Comparison of ENCODE assay signal across 1 cellular context in the genomic region with DNA sequence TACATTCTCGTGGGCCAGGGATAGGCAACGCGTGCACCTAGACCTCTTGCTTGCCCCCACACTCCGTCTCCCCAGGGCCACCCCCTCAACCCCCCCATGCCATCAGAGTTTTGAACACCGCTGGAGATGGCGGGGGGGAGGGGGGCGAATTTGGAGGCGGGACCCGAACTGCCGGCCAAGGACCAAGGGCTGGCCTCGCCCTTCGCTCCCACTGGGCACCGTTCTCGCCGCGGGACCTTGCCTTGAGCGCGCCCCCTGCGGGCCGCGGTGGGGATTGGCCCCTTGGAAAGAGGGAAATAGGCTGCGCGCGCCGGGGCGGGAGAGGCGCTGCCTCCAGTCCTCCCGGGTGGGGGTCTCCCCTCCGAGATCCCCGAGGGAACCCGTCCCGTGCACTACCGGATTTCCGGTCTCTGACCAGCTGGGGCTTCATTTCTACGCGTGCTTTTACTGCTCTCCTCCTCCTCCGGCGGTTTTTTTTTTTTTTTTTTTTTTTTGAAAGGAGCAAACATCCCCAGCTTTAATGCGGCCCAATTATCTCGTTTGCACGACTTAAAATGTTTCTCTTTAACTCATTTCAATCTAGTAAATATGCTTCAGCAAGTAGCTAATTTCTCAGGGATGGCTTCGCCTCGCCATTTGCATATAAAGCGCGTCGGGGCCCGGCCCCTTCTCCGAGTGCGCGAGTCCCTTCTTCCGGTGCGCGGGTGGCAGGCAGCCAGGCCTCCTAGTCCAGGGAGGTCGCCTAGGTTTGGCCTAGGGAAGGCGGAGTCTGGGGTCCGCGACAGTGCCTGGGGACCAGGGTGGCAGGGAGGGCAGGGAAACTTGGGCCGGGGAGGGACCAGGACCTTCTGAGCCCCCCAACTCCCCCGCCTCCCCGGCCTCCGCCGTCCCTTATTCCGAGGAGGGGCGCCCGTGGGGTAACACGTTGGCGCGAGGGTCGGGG.
A peak's percentile ranks its signal among the peaks of the same experiment; 100 is the strongest.
TF ChIP-seq lines count a peak whose summit lies in the region.

No MANE protein-coding gene starts in this region.

TF ChIP-seq in HepG2, 621 proteins besides CTCF, POLR2A, EP300 and RAD21 (continued from another document and continues in another):
- TF ChIP-seq JARID2 (CRISPR knock-in tag; IDR thresholded peaks at IDR 0.05; ENCODE audit: insufficient replicate concordance) (no peak), TOE1 (CRISPR knock-in tag; IDR thresholded peaks at IDR 0.05) (no peak), ZNF232 (CRISPR knock-in tag; IDR thresholded peaks at IDR 0.05; ENCODE audit: borderline replicate concordance) (no peak), MXD4 (CRISPR knock-in tag; IDR thresholded peaks at IDR 0.05) (no peak), TARDBP (CRISPR knock-in tag; IDR thresholded peaks at IDR 0.05) (0 out of 2 replicates have a peak, but pooled peaks have one; percentile 40), NR2F6 (IDR thresholded peaks at IDR 0.05) (no peak), NR2F6 (CRISPR knock-in tag; IDR thresholded peaks at IDR 0.05) (no peak), ATF7 (IDR thresholded peaks at IDR 0.05) (no peak), ATF7 (CRISPR knock-in tag; IDR thresholded peaks at IDR 0.05) (no peak), ZNF7 (CRISPR knock-in tag; IDR thresholded peaks at IDR 0.05) (no peak), PAWR (CRISPR knock-in tag; IDR thresholded peaks at IDR 0.05; ENCODE audit: borderline replicate concordance) (no peak), ONECUT2 (CRISPR knock-in tag; IDR thresholded peaks at IDR 0.05) (no peak), HIVEP1 (CRISPR knock-in tag; IDR thresholded peaks at IDR 0.05) (no peak), NFYC (CRISPR knock-in tag; IDR thresholded peaks at IDR 0.05) (no peak), MED13 (CRISPR knock-in tag; IDR thresholded peaks at IDR 0.05) (no peak), ARID2 (CRISPR knock-in tag; IDR thresholded peaks at IDR 0.05; ENCODE audit: borderline replicate concordance) (0 out of 2 replicates have a peak, but pooled peaks have one; percentile 18), CREM (IDR thresholded peaks at IDR 0.05) (no peak), CREM (CRISPR knock-in tag; IDR thresholded peaks at IDR 0.05) (no peak), RCOR2 (CRISPR knock-in tag; IDR thresholded peaks at IDR 0.05) (0 out of 2 replicates have a peak, but pooled peaks have one; percentile 9)
- TF ChIP-seq, protein P1, sequence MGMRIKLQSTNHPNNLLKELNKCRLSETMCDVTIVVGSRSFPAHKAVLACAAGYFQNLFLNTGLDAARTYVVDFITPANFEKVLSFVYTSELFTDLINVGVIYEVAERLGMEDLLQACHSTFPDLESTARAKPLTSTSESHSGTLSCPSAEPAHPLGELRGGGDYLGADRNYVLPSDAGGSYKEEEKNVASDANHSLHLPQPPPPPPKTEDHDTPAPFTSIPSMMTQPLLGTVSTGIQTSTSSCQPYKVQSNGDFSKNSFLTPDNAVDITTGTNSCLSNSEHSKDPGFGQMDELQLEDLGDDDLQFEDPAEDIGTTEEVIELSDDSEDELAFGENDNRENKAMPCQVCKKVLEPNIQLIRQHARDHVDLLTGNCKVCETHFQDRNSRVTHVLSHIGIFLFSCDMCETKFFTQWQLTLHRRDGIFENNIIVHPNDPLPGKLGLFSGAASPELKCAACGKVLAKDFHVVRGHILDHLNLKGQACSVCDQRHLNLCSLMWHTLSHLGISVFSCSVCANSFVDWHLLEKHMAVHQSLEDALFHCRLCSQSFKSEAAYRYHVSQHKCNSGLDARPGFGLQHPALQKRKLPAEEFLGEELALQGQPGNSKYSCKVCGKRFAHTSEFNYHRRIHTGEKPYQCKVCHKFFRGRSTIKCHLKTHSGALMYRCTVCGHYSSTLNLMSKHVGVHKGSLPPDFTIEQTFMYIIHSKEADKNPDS (CRISPR knock-in tag; IDR thresholded peaks at IDR 0.05), result no peak
- TF ChIP-seq, protein P2, sequence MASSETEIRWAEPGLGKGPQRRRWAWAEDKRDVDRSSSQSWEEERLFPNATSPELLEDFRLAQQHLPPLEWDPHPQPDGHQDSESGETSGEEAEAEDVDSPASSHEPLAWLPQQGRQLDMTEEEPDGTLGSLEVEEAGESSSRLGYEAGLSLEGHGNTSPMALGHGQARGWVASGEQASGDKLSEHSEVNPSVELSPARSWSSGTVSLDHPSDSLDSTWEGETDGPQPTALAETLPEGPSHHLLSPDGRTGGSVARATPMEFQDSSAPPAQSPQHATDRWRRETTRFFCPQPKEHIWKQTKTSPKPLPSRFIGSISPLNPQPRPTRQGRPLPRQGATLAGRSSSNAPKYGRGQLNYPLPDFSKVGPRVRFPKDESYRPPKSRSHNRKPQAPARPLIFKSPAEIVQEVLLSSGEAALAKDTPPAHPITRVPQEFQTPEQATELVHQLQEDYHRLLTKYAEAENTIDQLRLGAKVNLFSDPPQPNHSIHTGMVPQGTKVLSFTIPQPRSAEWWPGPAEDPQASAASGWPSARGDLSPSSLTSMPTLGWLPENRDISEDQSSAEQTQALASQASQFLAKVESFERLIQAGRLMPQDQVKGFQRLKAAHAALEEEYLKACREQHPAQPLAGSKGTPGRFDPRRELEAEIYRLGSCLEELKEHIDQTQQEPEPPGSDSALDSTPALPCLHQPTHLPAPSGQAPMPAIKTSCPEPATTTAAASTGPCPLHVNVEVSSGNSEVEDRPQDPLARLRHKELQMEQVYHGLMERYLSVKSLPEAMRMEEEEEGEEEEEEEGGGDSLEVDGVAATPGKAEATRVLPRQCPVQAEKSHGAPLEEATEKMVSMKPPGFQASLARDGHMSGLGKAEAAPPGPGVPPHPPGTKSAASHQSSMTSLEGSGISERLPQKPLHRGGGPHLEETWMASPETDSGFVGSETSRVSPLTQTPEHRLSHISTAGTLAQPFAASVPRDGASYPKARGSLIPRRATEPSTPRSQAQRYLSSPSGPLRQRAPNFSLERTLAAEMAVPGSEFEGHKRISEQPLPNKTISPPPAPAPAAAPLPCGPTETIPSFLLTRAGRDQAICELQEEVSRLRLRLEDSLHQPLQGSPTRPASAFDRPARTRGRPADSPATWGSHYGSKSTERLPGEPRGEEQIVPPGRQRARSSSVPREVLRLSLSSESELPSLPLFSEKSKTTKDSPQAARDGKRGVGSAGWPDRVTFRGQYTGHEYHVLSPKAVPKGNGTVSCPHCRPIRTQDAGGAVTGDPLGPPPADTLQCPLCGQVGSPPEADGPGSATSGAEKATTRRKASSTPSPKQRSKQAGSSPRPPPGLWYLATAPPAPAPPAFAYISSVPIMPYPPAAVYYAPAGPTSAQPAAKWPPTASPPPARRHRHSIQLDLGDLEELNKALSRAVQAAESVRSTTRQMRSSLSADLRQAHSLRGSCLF (CRISPR knock-in tag; IDR thresholded peaks at IDR 0.05; ENCODE audit: borderline replicate concordance), result no peak
- TF ChIP-seq, protein P3, sequence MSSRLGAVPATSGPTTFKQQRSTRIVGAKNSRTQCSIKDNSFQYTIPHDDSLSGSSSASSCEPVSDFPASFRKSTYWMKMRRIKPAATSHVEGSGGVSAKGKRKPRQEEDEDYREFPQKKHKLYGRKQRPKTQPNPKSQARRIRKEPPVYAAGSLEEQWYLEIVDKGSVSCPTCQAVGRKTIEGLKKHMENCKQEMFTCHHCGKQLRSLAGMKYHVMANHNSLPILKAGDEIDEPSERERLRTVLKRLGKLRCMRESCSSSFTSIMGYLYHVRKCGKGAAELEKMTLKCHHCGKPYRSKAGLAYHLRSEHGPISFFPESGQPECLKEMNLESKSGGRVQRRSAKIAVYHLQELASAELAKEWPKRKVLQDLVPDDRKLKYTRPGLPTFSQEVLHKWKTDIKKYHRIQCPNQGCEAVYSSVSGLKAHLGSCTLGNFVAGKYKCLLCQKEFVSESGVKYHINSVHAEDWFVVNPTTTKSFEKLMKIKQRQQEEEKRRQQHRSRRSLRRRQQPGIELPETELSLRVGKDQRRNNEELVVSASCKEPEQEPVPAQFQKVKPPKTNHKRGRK (CRISPR knock-in tag; IDR thresholded peaks at IDR 0.05), result no peak
- TF ChIP-seq, protein P4, sequence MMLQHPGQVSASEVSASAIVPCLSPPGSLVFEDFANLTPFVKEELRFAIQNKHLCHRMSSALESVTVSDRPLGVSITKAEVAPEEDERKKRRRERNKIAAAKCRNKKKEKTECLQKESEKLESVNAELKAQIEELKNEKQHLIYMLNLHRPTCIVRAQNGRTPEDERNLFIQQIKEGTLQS (CRISPR knock-in tag; IDR thresholded peaks at IDR 0.05), result no peak; the same call in 1 of the 2 replicates
- TF ChIP-seq, protein P5, sequence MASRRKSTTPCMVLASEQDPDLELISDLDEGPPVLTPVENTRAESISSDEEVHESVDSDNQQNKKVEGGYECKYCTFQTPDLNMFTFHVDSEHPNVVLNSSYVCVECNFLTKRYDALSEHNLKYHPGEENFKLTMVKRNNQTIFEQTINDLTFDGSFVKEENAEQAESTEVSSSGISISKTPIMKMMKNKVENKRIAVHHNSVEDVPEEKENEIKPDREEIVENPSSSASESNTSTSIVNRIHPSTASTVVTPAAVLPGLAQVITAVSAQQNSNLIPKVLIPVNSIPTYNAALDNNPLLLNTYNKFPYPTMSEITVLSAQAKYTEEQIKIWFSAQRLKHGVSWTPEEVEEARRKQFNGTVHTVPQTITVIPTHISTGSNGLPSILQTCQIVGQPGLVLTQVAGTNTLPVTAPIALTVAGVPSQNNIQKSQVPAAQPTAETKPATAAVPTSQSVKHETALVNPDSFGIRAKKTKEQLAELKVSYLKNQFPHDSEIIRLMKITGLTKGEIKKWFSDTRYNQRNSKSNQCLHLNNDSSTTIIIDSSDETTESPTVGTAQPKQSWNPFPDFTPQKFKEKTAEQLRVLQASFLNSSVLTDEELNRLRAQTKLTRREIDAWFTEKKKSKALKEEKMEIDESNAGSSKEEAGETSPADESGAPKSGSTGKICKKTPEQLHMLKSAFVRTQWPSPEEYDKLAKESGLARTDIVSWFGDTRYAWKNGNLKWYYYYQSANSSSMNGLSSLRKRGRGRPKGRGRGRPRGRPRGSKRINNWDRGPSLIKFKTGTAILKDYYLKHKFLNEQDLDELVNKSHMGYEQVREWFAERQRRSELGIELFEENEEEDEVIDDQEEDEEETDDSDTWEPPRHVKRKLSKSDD (CRISPR knock-in tag; IDR thresholded peaks at IDR 0.05; ENCODE audit: low read depth), result no peak
- TF ChIP-seq, protein P6, sequence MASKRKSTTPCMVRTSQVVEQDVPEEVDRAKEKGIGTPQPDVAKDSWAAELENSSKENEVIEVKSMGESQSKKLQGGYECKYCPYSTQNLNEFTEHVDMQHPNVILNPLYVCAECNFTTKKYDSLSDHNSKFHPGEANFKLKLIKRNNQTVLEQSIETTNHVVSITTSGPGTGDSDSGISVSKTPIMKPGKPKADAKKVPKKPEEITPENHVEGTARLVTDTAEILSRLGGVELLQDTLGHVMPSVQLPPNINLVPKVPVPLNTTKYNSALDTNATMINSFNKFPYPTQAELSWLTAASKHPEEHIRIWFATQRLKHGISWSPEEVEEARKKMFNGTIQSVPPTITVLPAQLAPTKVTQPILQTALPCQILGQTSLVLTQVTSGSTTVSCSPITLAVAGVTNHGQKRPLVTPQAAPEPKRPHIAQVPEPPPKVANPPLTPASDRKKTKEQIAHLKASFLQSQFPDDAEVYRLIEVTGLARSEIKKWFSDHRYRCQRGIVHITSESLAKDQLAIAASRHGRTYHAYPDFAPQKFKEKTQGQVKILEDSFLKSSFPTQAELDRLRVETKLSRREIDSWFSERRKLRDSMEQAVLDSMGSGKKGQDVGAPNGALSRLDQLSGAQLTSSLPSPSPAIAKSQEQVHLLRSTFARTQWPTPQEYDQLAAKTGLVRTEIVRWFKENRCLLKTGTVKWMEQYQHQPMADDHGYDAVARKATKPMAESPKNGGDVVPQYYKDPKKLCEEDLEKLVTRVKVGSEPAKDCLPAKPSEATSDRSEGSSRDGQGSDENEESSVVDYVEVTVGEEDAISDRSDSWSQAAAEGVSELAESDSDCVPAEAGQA (IDR thresholded peaks at IDR 0.05; ENCODE audit: low read depth), result no peak
- TF ChIP-seq, protein P6 (CRISPR knock-in tag; IDR thresholded peaks at IDR 0.05; ENCODE audit: borderline replicate concordance), result no peak
- TF ChIP-seq, protein P7, sequence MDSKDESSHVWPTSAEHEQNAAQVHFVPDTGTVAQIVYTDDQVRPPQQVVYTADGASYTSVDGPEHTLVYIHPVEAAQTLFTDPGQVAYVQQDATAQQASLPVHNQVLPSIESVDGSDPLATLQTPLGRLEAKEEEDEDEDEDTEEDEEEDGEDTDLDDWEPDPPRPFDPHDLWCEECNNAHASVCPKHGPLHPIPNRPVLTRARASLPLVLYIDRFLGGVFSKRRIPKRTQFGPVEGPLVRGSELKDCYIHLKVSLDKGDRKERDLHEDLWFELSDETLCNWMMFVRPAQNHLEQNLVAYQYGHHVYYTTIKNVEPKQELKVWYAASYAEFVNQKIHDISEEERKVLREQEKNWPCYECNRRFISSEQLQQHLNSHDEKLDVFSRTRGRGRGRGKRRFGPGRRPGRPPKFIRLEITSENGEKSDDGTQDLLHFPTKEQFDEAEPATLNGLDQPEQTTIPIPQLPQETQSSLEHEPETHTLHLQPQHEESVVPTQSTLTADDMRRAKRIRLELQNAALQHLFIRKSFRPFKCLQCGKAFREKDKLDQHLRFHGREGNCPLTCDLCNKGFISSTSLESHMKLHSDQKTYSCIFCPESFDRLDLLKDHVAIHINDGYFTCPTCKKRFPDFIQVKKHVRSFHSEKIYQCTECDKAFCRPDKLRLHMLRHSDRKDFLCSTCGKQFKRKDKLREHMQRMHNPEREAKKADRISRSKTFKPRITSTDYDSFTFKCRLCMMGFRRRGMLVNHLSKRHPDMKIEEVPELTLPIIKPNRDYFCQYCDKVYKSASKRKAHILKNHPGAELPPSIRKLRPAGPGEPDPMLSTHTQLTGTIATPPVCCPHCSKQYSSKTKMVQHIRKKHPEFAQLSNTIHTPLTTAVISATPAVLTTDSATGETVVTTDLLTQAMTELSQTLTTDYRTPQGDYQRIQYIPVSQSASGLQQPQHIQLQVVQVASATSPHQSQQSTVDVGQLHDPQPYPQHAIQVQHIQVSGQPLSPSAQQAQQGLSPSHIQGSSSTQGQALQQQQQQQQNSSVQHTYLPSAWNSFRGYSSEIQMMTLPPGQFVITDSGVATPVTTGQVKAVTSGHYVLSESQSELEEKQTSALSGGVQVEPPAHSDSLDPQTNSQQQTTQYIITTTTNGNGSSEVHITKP (CRISPR knock-in tag; IDR thresholded peaks at IDR 0.05; ENCODE audit: low read depth), result 0 out of 2 replicates have a peak, but pooled peaks have one; percentile 36
- TF ChIP-seq, protein P8, sequence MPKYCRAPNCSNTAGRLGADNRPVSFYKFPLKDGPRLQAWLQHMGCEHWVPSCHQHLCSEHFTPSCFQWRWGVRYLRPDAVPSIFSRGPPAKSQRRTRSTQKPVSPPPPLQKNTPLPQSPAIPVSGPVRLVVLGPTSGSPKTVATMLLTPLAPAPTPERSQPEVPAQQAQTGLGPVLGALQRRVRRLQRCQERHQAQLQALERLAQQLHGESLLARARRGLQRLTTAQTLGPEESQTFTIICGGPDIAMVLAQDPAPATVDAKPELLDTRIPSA (CRISPR knock-in tag; IDR thresholded peaks at IDR 0.05; ENCODE audit: borderline replicate concordance), result no peak
